8 cellular contexts compared by ENCODE assay signal in genomic region chr1:1309525-1310385, GRCh38. TPM values are rescaled to one million over a fixed set of nuclear protein-coding genes. Genes with fewer than 3 reads are reported as not detected.
DNase-seq lines count a peak whose midpoint lies in the region; TF ChIP-seq lines count a peak whose summit lies in the region.

No MANE protein-coding gene starts in this region.

- H3K4me1 Mint-ChIP-seq in Calu3 (ENCODE audit: low read depth, unreplicated experiment) = no peaks in the 10 kb centered on the region

- no peaks in the 10 kb centered on the region for H3K27me3 Mint-ChIP-seq in Calu3 (ENCODE audit: unreplicated experiment)

- H3K36me3 Mint-ChIP-seq in Calu3 (ENCODE audit: insufficient read depth, unreplicated experiment) = peaks cover 75% of the 10 kb centered on the region

- CTCF ChIA-PET in Calu3 (lab: Charles Lee) = interaction anchor here (0.6 kb wide), 1 partner anchor 131 kb away, joined by 3 read pairs; no protein-coding TSS in a partner anchor

- H3K27ac ChIP-seq in OCI-LY3 (ENCODE audit: low read length) (no peak overlapping the region), osteoblast (ENCODE audit: low read depth, low read length) (peak overlapping the region; percentile 77)

- H3K4me3 Mint-ChIP-seq in Calu3 (ENCODE audit: low read depth, unreplicated experiment) = peak overlapping the region; percentile 73

- peaks cover 27% of the 10 kb centered on the region for H3K4me1 ChIP-seq in OCI-LY3 (ENCODE audit: low read length)
- H3K4me1 ChIP-seq in endocrine pancreas (ENCODE audit: control insufficient read depth, insufficient read depth, low read length) = no peaks in the 10 kb centered on the region
- peaks cover 29% of the 10 kb centered on the region for H3K4me1 ChIP-seq in osteoblast (ENCODE audit: insufficient read depth, low read length)

- H3K4me3 ChIP-seq in OCI-LY3 (ENCODE audit: low read length) = peak overlapping the region; percentile 90
- H3K4me3 ChIP-seq in endocrine pancreas (ENCODE audit: control insufficient read depth, insufficient read depth, low read length) = no peak overlapping the region
- H3K4me3 ChIP-seq in osteoblast (ENCODE audit: insufficient read depth, low read length) = peak overlapping the region; percentile 86

- H3K27ac Mint-ChIP-seq in Calu3 (ENCODE audit: unreplicated experiment) = no peak overlapping the region

- H3K36me3 ChIP-seq in OCI-LY3 (replicated peaks; ENCODE audit: low read depth, low read length) = peaks cover 22% of the 10 kb centered on the region
- peaks cover 16% of the 10 kb centered on the region for H3K36me3 ChIP-seq in endocrine pancreas (ENCODE audit: control insufficient read depth, insufficient read depth, low read length)
- peaks cover 41% of the 10 kb centered on the region for H3K36me3 ChIP-seq in osteoblast (ENCODE audit: insufficient read depth, low read length)

- H4K20me1 ChIP-seq in OCI-LY3 (ENCODE audit: insufficient read depth, low read length) = 0 out of 2 replicates have a peak, but pooled peaks cover 3% of the 10 kb centered on the region
- H4K20me1 ChIP-seq in osteoblast (ENCODE audit: insufficient read depth, low read length) = peaks cover 46% of the 10 kb centered on the region

- H3K79me2 ChIP-seq in OCI-LY3 (ENCODE audit: low read length) = peaks cover 4% of the 10 kb centered on the region
- peaks cover 53% of the 10 kb centered on the region for H3K79me2 ChIP-seq in osteoblast (ENCODE audit: insufficient read depth, low read length)

- H3K9ac ChIP-seq in OCI-LY3 (ENCODE audit: low read length) (peak overlapping the region; percentile 74), endocrine pancreas (ENCODE audit: control insufficient read depth, insufficient read depth, low read length) (peak overlapping the region; percentile 65)

- H3K9me3 ChIP-seq in OCI-LY3 (ENCODE audit: insufficient read depth, low read length) (no peaks in the 10 kb centered on the region), endocrine pancreas (ENCODE audit: control insufficient read depth, low read length) (no peaks in the 10 kb centered on the region), osteoblast (ENCODE audit: low read depth, low read length) (no peaks in the 10 kb centered on the region)

- H3K9me3 Mint-ChIP-seq in Calu3 (ENCODE audit: low read depth, unreplicated experiment) = no peaks in the 10 kb centered on the region

- no peak overlapping the region for H2AFZ ChIP-seq in OCI-LY3 (ENCODE audit: low read depth, low read length)
- no peak overlapping the region for H2AFZ ChIP-seq in osteoblast (ENCODE audit: low read length)

- TSS peak; percentile 39 for BruUV-seq in Calu3 (replicated peaks; lab: Mats Ljungman, UMichigan)

- H3K4me2 ChIP-seq in OCI-LY3 (ENCODE audit: low read length) (peak overlapping the region; percentile 90), osteoblast (ENCODE audit: insufficient read depth, low read length) (peak overlapping the region; percentile 89)

- no peak for DNase-seq in Calu3
- no peak for DNase-seq in osteoblast (ENCODE audit: insufficient read length, low spot score, missing footprints)
- DNase-seq in cerebellar nuclear complex (lab: John Stamatoyannopoulos, UW) = no peak
- no peak for DNase-seq in stimulated activated CD4-positive, alpha-beta T cell treated with anti-CD3 and anti-CD28 coated beads, Interleukin-1b, Interleukin-23, amount 100 ng/mL, for 48 hours
- no peak for DNase-seq in effector CD8-positive, alpha-beta T cell (lab: John Stamatoyannopoulos, UW)
- DNase-seq in posterior cingulate gyrus = no peak

- TF ChIP-seq CTCF in Calu3 (IDR thresholded peaks at IDR 0.05; ENCODE audit: unreplicated experiment) = no peak
- TF ChIP-seq CTCF in OCI-LY3 (IDR thresholded peaks at IDR 0.05; ENCODE audit: low read depth, low read length) = no peak
- TF ChIP-seq CTCF in osteoblast (IDR thresholded peaks at IDR 0.05; ENCODE audit: extremely low read depth, low read depth, low read length) = no peak

- intact Hi-C loops in Calu3 (cut with micrococcal nuclease; ENCODE audit: unreplicated experiment) = no loop called here
- intact Hi-C loops in posterior cingulate gyrus (cut with DNase I) = loop anchor here (2.0 to 5.0 kb wide), 2 partner anchors 15 to 37 kb away; partner anchors contain the start of genes CPTP, INTS11 and UBE2J2

- H3K27me3 ChIP-seq in OCI-LY3 (ENCODE audit: low read depth, low read length) (no peaks in the 10 kb centered on the region), endocrine pancreas (ENCODE audit: control insufficient read depth, insufficient read depth, low read length) (no peaks in the 10 kb centered on the region), osteoblast (ENCODE audit: insufficient read depth, low read length) (no peaks in the 10 kb centered on the region)

RNA-seq across cellular contexts. Expression of gene PUSL1, which starts 1.4 kb away (rescaled TPM):
- total RNA-seq in Calu3 (2022) = 22.7 and 24.7 TPM in 2 replicates
- 19.4 and 29.3 TPM in 2 replicates for total RNA-seq in osteoblast

RNA-seq across cellular contexts. Expression of gene ACAP3, which starts 2.0 kb away (rescaled TPM):
- total RNA-seq in Calu3 (2022) (41.1 and 48.3 TPM in 2 replicates), osteoblast (31.2 and 46.7 TPM in 2 replicates)

RNA-seq across cellular contexts. Expression of gene INTS11, which starts 14.7 kb away (rescaled TPM):
- total RNA-seq in Calu3 (2022) (110 and 117 TPM in 2 replicates), osteoblast (53.3 and 59.7 TPM in 2 replicates)

RNA-seq across cellular contexts. Expression of gene CPTP, which starts 14.8 kb away (rescaled TPM):
- total RNA-seq in Calu3 (2022) (20.1 and 23.7 TPM in 2 replicates), osteoblast (12.7 and 13.8 TPM in 2 replicates)

RNA-seq across cellular contexts. Expression of gene TAS1R3, which starts 21.3 kb away (rescaled TPM):
- total RNA-seq in Calu3 (2022) (0.24 and 0.42 TPM in 2 replicates), osteoblast (under 0.01 TPM in 2 replicates)
